ENCODE assay signal across 13 cellular contexts in the genomic region with DNA sequence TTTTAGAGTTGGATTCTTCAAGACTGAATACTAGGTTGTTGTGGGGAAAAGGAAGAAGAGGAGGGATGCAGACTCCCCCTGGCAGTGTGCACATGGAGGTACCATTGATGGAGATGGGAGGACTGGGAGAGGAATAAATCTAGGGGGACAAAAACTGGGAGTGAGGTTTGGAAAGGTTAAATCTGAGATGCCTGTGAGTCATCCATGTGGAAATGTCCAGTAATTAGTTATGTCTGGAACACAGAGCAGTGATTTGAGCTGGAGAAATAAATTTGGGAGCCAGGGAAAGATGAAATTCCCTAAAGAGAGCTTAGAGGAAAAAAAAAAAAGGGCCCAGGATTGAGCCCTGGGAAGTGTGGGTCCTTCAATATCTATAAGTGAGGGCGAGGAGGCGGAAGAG. TPM values are rescaled to one million over a fixed set of nuclear protein-coding genes. Genes with fewer than 3 reads are reported as not detected.
DNase-seq lines count a peak whose midpoint lies in the region; ATAC-seq, FAIRE-seq and TF ChIP-seq lines count a peak whose summit lies in the region.
"Had no signal": no experiment of that assay in that cellular context is flagged by ENCODE, and none has a peak within 500 bp of the region (broad histone marks: within the 10 kb centered on the region; RNA-seq: fewer than 3 reads in every experiment).

No MANE protein-coding gene starts in this region.

- H3K36me3 Mint-ChIP-seq in effector memory CD8-positive, alpha-beta T cell (ENCODE audit: insufficient read depth) = peaks cover 24% of the 10 kb centered on the region
- H3K36me3 Mint-ChIP-seq in neural progenitor cell = peaks cover 7% of the 10 kb centered on the region
- peaks cover 1 to 3% of the 10 kb centered on the region in 2 donors for H3K36me3 Mint-ChIP-seq in activated T-cell treated with anti-CD3 and anti-CD28 coated beads, Interleukin-2, amount 50 U/mL, for 72 hours (ENCODE audit: insufficient read depth in 2 of 2)

- 81% methylated on average over 2 of the region's 2 CpGs for WGBS in A549 (ENCODE audit: missing lambda C conversion rate)

- H3K27ac Mint-ChIP-seq in effector memory CD8-positive, alpha-beta T cell = peak overlapping the region; percentile 1 to 75
- peak overlapping the region; percentile 1 for H3K27ac Mint-ChIP-seq in neural progenitor cell
- no peak overlapping the region for H3K27ac Mint-ChIP-seq in stimulated activated naive CD8-positive, alpha-beta T cell treated with anti-CD3 and anti-CD28 coated beads, Interleukin-15, amount 100 ng/mL, for 72 hours
- no peak overlapping the region for H3K27ac Mint-ChIP-seq in activated T-cell treated with anti-CD3 and anti-CD28 coated beads, Interleukin-2, amount 50 U/mL, for 72 hours
- H3K27ac Mint-ChIP-seq: activated naive CD4-positive, alpha-beta T cell treated with anti-CD3 and anti-CD28 coated beads, Interleukin-2, amount 10 ng/mL, durations not matched to agents 7 days and 5 days had no signal

- no peaks in the 10 kb centered on the region for H3K36me3 ChIP-seq in neural progenitor cell

- no peak overlapping the region for H3K4me3 ChIP-seq in A549
- no peak overlapping the region for H3K4me3 ChIP-seq in neural progenitor cell
- H3K4me3 ChIP-seq: K562 had no signal

- ATAC-seq in A549 = no peak
- no peak for ATAC-seq in effector memory CD8-positive, alpha-beta T cell (replicated peaks)
- ATAC-seq in stimulated activated naive CD8-positive, alpha-beta T cell treated with anti-CD3 and anti-CD28 coated beads, Interleukin-15, amount 100 ng/mL, for 72 hours = no peak
- no peak for ATAC-seq in activated T-cell treated with anti-CD3 and anti-CD28 coated beads, Interleukin-2, amount 50 U/mL, for 72 hours (replicated peaks in 1 of 2)
- ATAC-seq: K562, left colon had no signal

- no peaks in the 10 kb centered on the region for H4K20me1 ChIP-seq in neural progenitor cell (ENCODE audit: low read depth)

- CTCF ChIA-PET in A549 (lab: Yijun Ruan, JAX) = interaction anchor here (0.7 to 16.6 kb wide), 3 partner anchors 12 to 52 kb away, joined by 3 to 321 read pairs (median 176); partner anchors contain the start of gene GLIPR2

- H3K27me3 Mint-ChIP-seq in effector memory CD8-positive, alpha-beta T cell = no peaks in the 10 kb centered on the region
- H3K27me3 Mint-ChIP-seq in neural progenitor cell (ENCODE audit: insufficient read depth, low read depth) = peaks cover 13% of the 10 kb centered on the region
- H3K27me3 Mint-ChIP-seq in stimulated activated naive CD8-positive, alpha-beta T cell treated with anti-CD3 and anti-CD28 coated beads, Interleukin-15, amount 100 ng/mL, for 72 hours = no peaks in the 10 kb centered on the region
- H3K27me3 Mint-ChIP-seq in activated T-cell treated with anti-CD3 and anti-CD28 coated beads, Interleukin-2, amount 50 U/mL, for 72 hours (ENCODE audit: low read depth) = no peaks in the 10 kb centered on the region

- H3F3A ChIP-seq in neural progenitor cell (ENCODE audit: low read depth) = peaks cover 30% of the 10 kb centered on the region

- peaks cover 2 to 8% of the 10 kb centered on the region in 2 donors for H3K4me1 Mint-ChIP-seq in effector memory CD8-positive, alpha-beta T cell (ENCODE audit: low read depth in 2 of 2)
- peaks cover 35% of the 10 kb centered on the region for H3K4me1 Mint-ChIP-seq in neural progenitor cell
- peaks cover 11% of the 10 kb centered on the region for H3K4me1 Mint-ChIP-seq in stimulated activated naive CD8-positive, alpha-beta T cell treated with anti-CD3 and anti-CD28 coated beads, Interleukin-15, amount 100 ng/mL, for 72 hours
- H3K4me1 Mint-ChIP-seq in activated T-cell treated with anti-CD3 and anti-CD28 coated beads, Interleukin-2, amount 50 U/mL, for 72 hours (ENCODE audit: low read depth) = peaks cover 12% of the 10 kb centered on the region

- DNase-seq in A549 (ENCODE audit: low read depth in 1 of 2, low spot score in 1 of 2) = no peak
- DNase-seq in HCEC 1CT = peak; percentile 41
- DNase-seq in effector memory CD8-positive, alpha-beta T cell = no peak
- DNase-seq in neural progenitor cell (ENCODE audit: low spot score) = no peak
- DNase-seq in stimulated activated naive CD8-positive, alpha-beta T cell treated with anti-CD3 and anti-CD28 coated beads, Interleukin-15, amount 100 ng/mL, for 72 hours = no peak
- no peak for DNase-seq in HT-29 (ENCODE audit: low spot score)
- DNase-seq in activated T-cell treated with anti-CD3 and anti-CD28 coated beads, Interleukin-2, amount 50 U/mL, for 72 hours = no peak
- no peak for DNase-seq in hippocampal formation (lab: John Stamatoyannopoulos, UW)
- DNase-seq: activated naive CD4-positive, alpha-beta T cell treated with anti-CD3 and anti-CD28 coated beads, Interleukin-2, amount 10 ng/mL, durations not matched to agents 7 days and 5 days; left colon; NCI-H1694 had no signal

- no peaks in the 10 kb centered on the region for H3K27me3 ChIP-seq in neural progenitor cell

- FAIRE-seq in A549 (lab: Jason Lieb, UNC) = no peak
- FAIRE-seq: colon, K562 had no signal

- POLR2A ChIA-PET in A549 (lab: Yijun Ruan, JAX) = no interaction called here

- no peak for TF ChIP-seq POLR2A in A549 (IDR thresholded peaks at IDR 0.05; ENCODE audit: low read length)

- H3K9ac ChIP-seq in neural progenitor cell = no peak overlapping the region

- no peaks in the 10 kb centered on the region for H3K9me3 Mint-ChIP-seq in effector memory CD8-positive, alpha-beta T cell
- peaks cover 16% of the 10 kb centered on the region for H3K9me3 Mint-ChIP-seq in neural progenitor cell
- H3K9me3 Mint-ChIP-seq in stimulated activated naive CD8-positive, alpha-beta T cell treated with anti-CD3 and anti-CD28 coated beads, Interleukin-15, amount 100 ng/mL, for 72 hours = no peaks in the 10 kb centered on the region
- H3K9me3 Mint-ChIP-seq in activated T-cell treated with anti-CD3 and anti-CD28 coated beads, Interleukin-2, amount 50 U/mL, for 72 hours = no peaks in the 10 kb centered on the region

- H2AFZ ChIP-seq in neural progenitor cell (replicated peaks) = no peak overlapping the region

- TF ChIP-seq RAD21 in A549 (conservative IDR thresholded peaks at IDR 0.05 in 1 of 2, IDR thresholded peaks at IDR 0.05 in 1 of 2) = no peak

- TF ChIP-seq EP300 in A549 (IDR thresholded peaks at IDR 0.05) = no peak

- H3K9me3 ChIP-seq in A549 (peaks cover 16% of the 10 kb centered on the region), neural progenitor cell (ENCODE audit: low read depth) (no peaks in the 10 kb centered on the region)

- H3K4me1 ChIP-seq in A549 (peaks cover 44% of the 10 kb centered on the region), neural progenitor cell (peaks cover 20% of the 10 kb centered on the region)

- H3K4me3 Mint-ChIP-seq in effector memory CD8-positive, alpha-beta T cell = no peak overlapping the region
- no peak overlapping the region for H3K4me3 Mint-ChIP-seq in neural progenitor cell
- no peak overlapping the region for H3K4me3 Mint-ChIP-seq in stimulated activated naive CD8-positive, alpha-beta T cell treated with anti-CD3 and anti-CD28 coated beads, Interleukin-15, amount 100 ng/mL, for 72 hours
- no peak overlapping the region for H3K4me3 Mint-ChIP-seq in activated T-cell treated with anti-CD3 and anti-CD28 coated beads, Interleukin-2, amount 50 U/mL, for 72 hours
- H3K4me3 Mint-ChIP-seq: activated naive CD4-positive, alpha-beta T cell treated with anti-CD3 and anti-CD28 coated beads, Interleukin-2, amount 10 ng/mL, durations not matched to agents 7 days and 5 days had no signal

- H3K79me2 ChIP-seq in neural progenitor cell (ENCODE audit: low read depth) = no peaks in the 10 kb centered on the region

- peak overlapping the region; percentile 51 to 90; a peak in 5 of 6 replicates for H3K27ac ChIP-seq in A549
- H3K27ac ChIP-seq in neural progenitor cell = no peak overlapping the region

- TF ChIP-seq CTCF in A549 (IDR thresholded peaks at IDR 0.05) = no peak
- TF ChIP-seq CTCF in neural progenitor cell (IDR thresholded peaks at IDR 0.05) = no peak

- H3K4me2 ChIP-seq in A549 (peak overlapping the region; percentile 36; the same call in 2 of the 3 replicates), neural progenitor cell (no peak overlapping the region)

TF ChIP-seq in A549, 52 proteins besides CTCF, POLR2A, EP300 and RAD21:
- TF ChIP-seq CBX2 (IDR thresholded peaks at IDR 0.05; ENCODE audit: borderline replicate concordance, low read depth) = no peak
- no peak for TF ChIP-seq PHF8 (IDR thresholded peaks at IDR 0.05; ENCODE audit: borderline replicate concordance, low read depth)
- no peak for TF ChIP-seq CBX8 (IDR thresholded peaks at IDR 0.05)

RNA-seq across cellular contexts. Expression of gene CCIN, which starts 8.0 kb away (rescaled TPM):
- polyA plus RNA-seq in A549 (2011; rRNA removed) = 0.05 TPM in 1 of 2 replicates, not detected in the other
- 0.06 and 0.09 TPM in 2 replicates for polyA plus RNA-seq in A549 (2012; cell fraction: cytosol; rRNA removed)
- polyA plus RNA-seq in A549 (2012; cell fraction: nucleus; rRNA removed) = 0.13 and 0.17 TPM in 2 replicates
- 0.05 TPM in 2 of 3 replicates, not detected in the other for polyA plus RNA-seq in A549 (2017; fragmentation: RNase III; extraction: RNeasy Plus Mini Kit Qiagen cat#74134 plus additional on column Dnase treatment)
- polyA minus RNA-seq in A549 (2011; rRNA and poly(A)+ RNA removed) = 0.17 and 0.29 TPM in 2 replicates
- not detected in 2 replicates for total RNA-seq in neural progenitor cell (ENCODE audit: low replicate concordance)
- total RNA-seq in HT-29 (2014; rRNA removed; shearing (Covaris generic)) = not detected in 2 replicates
- total RNA-seq in activated T-cell treated with anti-CD3 and anti-CD28 coated beads, Interleukin-2, amount 50 U/mL, for 72 hours = under 1 TPM in 1 of 2 donors, not detected in 1; 0.12 TPM
- total RNA-seq: K562 had no signal
- polyA plus RNA-seq: K562 had no signal

RNA-seq across cellular contexts. Expression of gene GLIPR2, which starts 24.7 kb away (rescaled TPM):
- polyA plus RNA-seq in A549 (2011; rRNA removed) = 6.2 and 9.0 TPM in 2 replicates
- 7.2 and 8.3 TPM in 2 replicates for polyA plus RNA-seq in A549 (2012; cell fraction: cytosol; rRNA removed)
- 4.5 and 6.9 TPM in 2 replicates for polyA plus RNA-seq in A549 (2012; cell fraction: nucleus; rRNA removed)
- 13.5 to 16.9 TPM (median 16.0 TPM) in 3 replicates for polyA plus RNA-seq in A549 (2017; fragmentation: RNase III; extraction: RNeasy Plus Mini Kit Qiagen cat#74134 plus additional on column Dnase treatment)
- polyA minus RNA-seq in A549 (2011; rRNA and poly(A)+ RNA removed) = 7.5 and 7.9 TPM in 2 replicates
- 12.4 and 17.4 TPM in 2 replicates for total RNA-seq in neural progenitor cell (ENCODE audit: low replicate concordance)
- 0.10 and 0.28 TPM in 2 replicates for total RNA-seq in HT-29 (2014; rRNA removed; shearing (Covaris generic))
- total RNA-seq in activated T-cell treated with anti-CD3 and anti-CD28 coated beads, Interleukin-2, amount 50 U/mL, for 72 hours = 10 to 100 TPM; 17.7 to 22.7 TPM

RNA-seq across cellular contexts. Expression of gene CLTA, which starts 29.5 kb away (rescaled TPM):
- polyA plus RNA-seq in A549 (2011; rRNA removed) (203 and 291 TPM in 2 replicates), A549 (2017; fragmentation: RNase III; extraction: RNeasy Plus Mini Kit Qiagen cat#74134 plus additional on column Dnase treatment) (290 to 312 TPM (median 296 TPM) in 3 replicates)
- polyA plus RNA-seq in A549 (2012; cell fraction: cytosol; rRNA removed) = 260 and 265 TPM in 2 replicates
- 164 and 169 TPM in 2 replicates for polyA plus RNA-seq in A549 (2012; cell fraction: nucleus; rRNA removed)
- polyA minus RNA-seq in A549 (2011; rRNA and poly(A)+ RNA removed) = 94.2 and 98.4 TPM in 2 replicates
- 199 and 203 TPM in 2 replicates for total RNA-seq in neural progenitor cell (ENCODE audit: low replicate concordance)
- 273 and 289 TPM in 2 replicates for total RNA-seq in HT-29 (2014; rRNA removed; shearing (Covaris generic))
- total RNA-seq in activated T-cell treated with anti-CD3 and anti-CD28 coated beads, Interleukin-2, amount 50 U/mL, for 72 hours = 10 to 100 TPM; 86.8 to 91.6 TPM

Comparison
In these comparisons a context has a peak if more than half of its experiments do, and no peak if none do; other contexts are left out.
1. H3K27ac Mint-ChIP-seq: peak in effector memory CD8-positive, alpha-beta T cell (2 of 2) and neural progenitor cell (single experiment); none in stimulated activated naive CD8-positive, alpha-beta T cell treated with anti-CD3 and anti-CD28 coated beads, Interleukin-15, amount 100 ng/mL, for 72 hours (0 of 2) and activated T-cell treated with anti-CD3 and anti-CD28 coated beads, Interleukin-2, amount 50 U/mL, for 72 hours (single experiment).
2. RNA of gene GLIPR2, which starts 24.7 kb away (total RNA-seq): 17.7 to 22.7 TPM in activated T-cell treated with anti-CD3 and anti-CD28 coated beads, Interleukin-2, amount 50 U/mL, for 72 hours and 12.4 to 17.4 TPM in neural progenitor cell; 0.10 to 0.28 TPM in HT-29; every median in the first group is over 10 times any median in the second.